28 cellular contexts compared by ENCODE assay signal in the genomic region with DNA sequence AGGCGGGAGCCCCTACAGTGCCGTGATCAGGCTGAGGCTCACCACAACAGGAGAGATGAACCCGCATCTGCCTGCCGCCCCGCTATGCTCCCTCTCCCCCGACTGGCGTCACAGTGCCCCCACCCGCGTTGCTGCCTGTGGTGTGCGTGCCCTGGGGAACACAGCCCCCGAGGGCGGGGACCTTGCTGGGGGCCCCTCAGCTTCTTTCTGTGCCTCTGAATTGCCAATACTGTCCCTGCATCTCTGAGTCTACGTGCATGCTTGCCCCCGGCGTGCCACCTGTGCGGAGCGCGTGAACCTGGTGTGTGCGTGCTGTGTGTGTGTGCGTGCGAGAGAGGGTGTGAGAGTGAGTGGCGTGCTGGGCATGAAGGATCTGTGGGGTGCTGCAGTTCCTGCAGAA. TPM values are rescaled to one million over a fixed set of nuclear protein-coding genes. Genes with fewer than 3 reads are reported as not detected.
"Had no signal": no experiment of that assay in that cellular context is flagged by ENCODE, and none has a peak within 500 bp of the region (broad histone marks: within the 10 kb centered on the region; RNA-seq: fewer than 3 reads in every experiment).

No MANE protein-coding gene starts in this region.

- H3K27ac ChIP-seq: ascending aorta, cardiac muscle cell, SJSA1 had no signal

- H3K27ac Mint-ChIP-seq: activated CD4-positive, alpha-beta T cell treated with anti-CD3 and anti-CD28 coated beads for 36 hours; activated CD4-positive, alpha-beta T cell treated with anti-CD3 and anti-CD28 coated beads, Interleukin-2, amount 10 ng/mL, durations not matched to agents 7 days and 5 days; activated CD8-positive, alpha-beta T cell treated with anti-CD3 and anti-CD28 coated beads, Interleukin-2, amount 10 ng/mL, durations not matched to agents 7 days and 5 days; activated naive CD4-positive, alpha-beta T cell treated with anti-CD3 and anti-CD28 coated beads, Interleukin-2, amount 50 U/mL, for 24 hours; activated naive CD8-positive, alpha-beta T cell treated with anti-CD3 and anti-CD28 coated beads, Interleukin-2, amount 10 ng/mL, durations not matched to agents 7 days and 5 days; activated T-cell treated with anti-CD3 and anti-CD28 coated beads, Interleukin-2, amount 50 U/mL, for 24 hours; activated T-helper 2 cell treated with anti-CD3 and anti-CD28 coated beads, Interferon-gamma antibody, Interleukin-2, Interleukin-4, amounts not matched to agents 10 μg/mL and 5 μg/mL and 100 μg/mL, durations not matched to agents 14 hours and 24 hours and 36 hours; T-helper 1 cell treated with Interleukin-12 subunit alpha and Interleukin-12 subunit beta and Interleukin-4 antibody, amounts not matched to agents 30 μg/mL and 1 μg/mL, for 36 hours; T-helper 2 cell treated with Interferon-gamma antibody and Interleukin-4, amounts not matched to agents 5 μg/mL and 100 μg/mL, for 36 hours had no signal

- ATAC-seq: activated CD4-positive, alpha-beta T cell treated with anti-CD3 and anti-CD28 coated beads for 36 hours; activated CD8-positive, alpha-beta T cell treated with anti-CD3 and anti-CD28 coated beads, Interleukin-2, amount 10 ng/mL, durations not matched to agents 7 days and 5 days; Panc1 had no signal

- H3K9me3 ChIP-seq: ascending aorta, SJSA1, SK-N-SH had no signal

- H3K4me3 ChIP-seq: ascending aorta, cardiac muscle cell, SJSA1 had no signal

- H3K36me3 Mint-ChIP-seq: activated naive CD8-positive, alpha-beta T cell treated with anti-CD3 and anti-CD28 coated beads, Interleukin-2, amount 10 ng/mL, durations not matched to agents 7 days and 5 days had no signal

- H3K4me1 ChIP-seq: ascending aorta, SJSA1 had no signal

- H3K9me2 ChIP-seq: SK-N-SH had no signal

- H3K27me3 ChIP-seq: ascending aorta, cardiac muscle cell, SJSA1 had no signal

- H3K4me3 Mint-ChIP-seq: activated CD4-positive, alpha-beta T cell treated with anti-CD3 and anti-CD28 coated beads for 36 hours; activated CD4-positive, alpha-beta T cell treated with anti-CD3 and anti-CD28 coated beads, Interleukin-2, amount 10 ng/mL, durations not matched to agents 7 days and 5 days; activated CD8-positive, alpha-beta T cell treated with anti-CD3 and anti-CD28 coated beads, Interleukin-2, amount 10 ng/mL, durations not matched to agents 7 days and 5 days; activated naive CD4-positive, alpha-beta T cell treated with anti-CD3 and anti-CD28 coated beads, Interleukin-2, amount 50 U/mL, for 24 hours; activated naive CD8-positive, alpha-beta T cell treated with anti-CD3 and anti-CD28 coated beads, Interleukin-2, amount 10 ng/mL, durations not matched to agents 7 days and 5 days; activated T-cell treated with anti-CD3 and anti-CD28 coated beads, Interleukin-2, amount 50 U/mL, for 24 hours; T-helper 1 cell treated with Interleukin-12 subunit alpha and Interleukin-12 subunit beta and Interleukin-4 antibody, amounts not matched to agents 30 μg/mL and 1 μg/mL, for 36 hours; T-helper 2 cell treated with Interferon-gamma antibody and Interleukin-4, amounts not matched to agents 5 μg/mL and 100 μg/mL, for 36 hours had no signal

- H3K27me3 Mint-ChIP-seq: activated CD4-positive, alpha-beta T cell treated with anti-CD3 and anti-CD28 coated beads for 36 hours; activated CD4-positive, alpha-beta T cell treated with anti-CD3 and anti-CD28 coated beads, Interleukin-2, amount 10 ng/mL, durations not matched to agents 7 days and 5 days; activated naive CD4-positive, alpha-beta T cell treated with anti-CD3 and anti-CD28 coated beads, Interleukin-2, amount 50 U/mL, for 24 hours; activated T-cell treated with anti-CD3 and anti-CD28 coated beads, Interleukin-2, amount 50 U/mL, for 24 hours had no signal

- DNase-seq: activated CD4-positive, alpha-beta T cell treated with anti-CD3 and anti-CD28 coated beads for 36 hours; activated CD4-positive, alpha-beta T cell treated with anti-CD3 and anti-CD28 coated beads, Interleukin-2, amount 10 ng/mL, durations not matched to agents 7 days and 5 days; activated CD4-positive, alpha-beta T cell treated with anti-CD3 and anti-CD28 coated beads, Interleukin-2, amount 50 U/mL, for 48 hours; activated CD8-positive, alpha-beta T cell treated with anti-CD3 and anti-CD28 coated beads, Interleukin-2, amount 10 ng/mL, durations not matched to agents 7 days and 5 days; activated gamma-delta T cell; activated naive CD4-positive, alpha-beta T cell treated with Interleukin-2 at 50 U/mL for 16 hours; activated naive CD8-positive, alpha-beta T cell treated with anti-CD3 and anti-CD28 coated beads, Interleukin-2, amount 10 ng/mL, durations not matched to agents 7 days and 5 days; activated T-cell treated with anti-CD3 and anti-CD28 coated beads, Interleukin-2, amount 50 U/mL, for 24 hours; amygdala; Karpas-422; NCI-H1105 treated with DMSO at 0.1 percent for 48 hours; NCI-H1436; NCI-H1694; NCI-H2029; NCI-H345; NCI-H524 treated with DMSO at 0.1 percent for 48 hours; SHP77 treated with DMSO at 0.1 percent for 48 hours; SK-N-SH had no signal

- H3K9me3 Mint-ChIP-seq: activated CD4-positive, alpha-beta T cell treated with anti-CD3 and anti-CD28 coated beads, Interleukin-2, amount 10 ng/mL, durations not matched to agents 7 days and 5 days; activated naive CD4-positive, alpha-beta T cell treated with anti-CD3 and anti-CD28 coated beads, Interleukin-2, amount 50 U/mL, for 24 hours; activated naive CD8-positive, alpha-beta T cell treated with anti-CD3 and anti-CD28 coated beads, Interleukin-2, amount 10 ng/mL, durations not matched to agents 7 days and 5 days; activated T-cell treated with anti-CD3 and anti-CD28 coated beads, Interleukin-2, amount 50 U/mL, for 24 hours; activated T-helper 2 cell treated with anti-CD3 and anti-CD28 coated beads, Interferon-gamma antibody, Interleukin-2, Interleukin-4, amounts not matched to agents 10 μg/mL and 5 μg/mL and 100 μg/mL, durations not matched to agents 14 hours and 24 hours and 36 hours; T-helper 1 cell treated with Interleukin-12 subunit alpha and Interleukin-12 subunit beta and Interleukin-4 antibody, amounts not matched to agents 30 μg/mL and 1 μg/mL, for 36 hours; T-helper 2 cell treated with Interferon-gamma antibody and Interleukin-4, amounts not matched to agents 5 μg/mL and 100 μg/mL, for 36 hours had no signal

- H3K9ac ChIP-seq: SK-N-SH had no signal

- H3K4me2 ChIP-seq: SK-N-SH had no signal

- H3K4me1 Mint-ChIP-seq: activated CD4-positive, alpha-beta T cell treated with anti-CD3 and anti-CD28 coated beads for 36 hours; activated CD4-positive, alpha-beta T cell treated with anti-CD3 and anti-CD28 coated beads, Interleukin-2, amount 10 ng/mL, durations not matched to agents 7 days and 5 days; activated naive CD4-positive, alpha-beta T cell treated with anti-CD3 and anti-CD28 coated beads, Interleukin-2, amount 50 U/mL, for 24 hours; activated naive CD8-positive, alpha-beta T cell treated with anti-CD3 and anti-CD28 coated beads, Interleukin-2, amount 10 ng/mL, durations not matched to agents 7 days and 5 days had no signal

RNA-seq across cellular contexts. Expression of a gene that starts 47.1 kb away (rescaled TPM):
- total RNA-seq: ascending aorta, cardiac muscle cell, NCI-H460, RPMI7951, SJSA1 had no signal
- polyA plus RNA-seq: cardiac muscle cell, SK-N-SH had no signal
